In the genomic region with DNA sequence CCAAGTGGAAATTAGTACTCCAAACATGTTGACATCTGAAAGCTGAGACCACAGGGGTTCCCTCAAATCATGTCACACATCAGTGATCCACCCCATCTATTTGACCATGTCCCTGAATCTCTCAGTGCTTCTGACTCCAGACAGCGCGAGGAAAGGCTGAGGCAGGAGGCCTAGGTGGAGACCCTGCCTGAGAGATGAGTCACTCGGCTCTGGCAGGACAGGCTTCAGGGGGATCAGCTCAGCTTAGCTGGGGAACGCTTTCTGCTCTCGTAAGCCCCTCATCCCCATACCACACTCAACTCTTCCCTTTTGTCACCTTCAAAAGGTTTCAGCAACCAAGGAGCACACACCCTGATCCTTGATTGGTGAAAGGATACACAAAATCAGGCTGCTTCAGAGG, we compare ENCODE assay signal across 1 cellular context.
TF ChIP-seq lines count a peak whose summit lies in the region.

No MANE protein-coding gene starts in this region.

TF ChIP-seq in K562, 482 proteins besides CTCF, POLR2A, EP300 and RAD21:
- TF ChIP-seq, protein P1, sequence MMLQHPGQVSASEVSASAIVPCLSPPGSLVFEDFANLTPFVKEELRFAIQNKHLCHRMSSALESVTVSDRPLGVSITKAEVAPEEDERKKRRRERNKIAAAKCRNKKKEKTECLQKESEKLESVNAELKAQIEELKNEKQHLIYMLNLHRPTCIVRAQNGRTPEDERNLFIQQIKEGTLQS (IDR thresholded peaks at IDR 0.05): peak; percentile 30; the same call in 1 of the 2 replicates
- TF ChIP-seq, protein P1 (CRISPR knock-in tag; conservative IDR thresholded peaks at IDR 0.05): no peak
- TF ChIP-seq SMARCA5 (IDR thresholded peaks at IDR 0.05) (no peak), CSDE1 (IDR thresholded peaks at IDR 0.05) (no peak)
